ENCODE assay signal across 18 cellular contexts in genomic region chr14:51356381-51356780, GRCh38.
"Had no signal": no experiment of that assay in that cellular context is flagged by ENCODE, and none has a peak within 500 bp of the region (broad histone marks: within the 10 kb centered on the region; RNA-seq: fewer than 3 reads in every experiment).

No MANE protein-coding gene starts in this region.

- DNase-seq: activated CD4-positive, alpha-beta T cell treated with anti-CD3 and anti-CD28 coated beads, Interleukin-2, amount 50 U/mL, for 4 hours; activated CD4-positive, CD25-positive, alpha-beta regulatory T cell treated with anti-CD3 and anti-CD28 coated beads, Interleukin-2, amount 50 U/mL, for 72 hours; activated effector memory CD4-positive, alpha-beta T cell treated with Interleukin-2 at 50 U/mL for 16 hours; activated T-cell treated with anti-CD3 and anti-CD28 coated beads, Interleukin-2, amount 50 U/mL, for 1 hour; amygdala; brain microvascular endothelial cell; foreskin melanocyte; heart right ventricle; left ventricle myocardium inferior; posterior cingulate gyrus; spleen; stimulated activated CD4-positive, alpha-beta T cell treated with anti-CD3 and anti-CD28 coated beads, Interleukin-1b, Interleukin-23, amount 100 ng/mL, for 48 hours; stimulated activated naive B cell treated with anti-CD40 and anti-IgM and Interleukin-4, amounts not matched to agents 10 μg/mL and 1 μg/mL and 100 μg/mL, for 72 hours; SW 1271; transverse colon had no signal

- H3K36me3 ChIP-seq: brain microvascular endothelial cell, heart right ventricle, left ventricle myocardium inferior, neutrophil, right atrium auricular region, spleen, transverse colon had no signal

- H3K9me3 ChIP-seq: heart right ventricle, left ventricle myocardium inferior, neutrophil, right atrium auricular region, spleen, transverse colon had no signal

- H3K4me3 ChIP-seq: heart right ventricle, left ventricle myocardium inferior, right atrium auricular region, spleen, transverse colon had no signal

- H3K36me3 Mint-ChIP-seq: activated naive CD4-positive, alpha-beta T cell treated with anti-CD3 and anti-CD28 coated beads, Interleukin-2, amount 50 U/mL, for 72 hours; stimulated activated naive B cell treated with anti-CD40 and anti-IgM and Interleukin-4, amounts not matched to agents 10 μg/mL and 1 μg/mL and 100 μg/mL, for 72 hours had no signal

- H3K27ac ChIP-seq: brain microvascular endothelial cell, heart right ventricle, left ventricle myocardium inferior, neutrophil, right atrium auricular region, spleen, transverse colon had no signal

- H3K9me3 Mint-ChIP-seq: activated naive CD4-positive, alpha-beta T cell treated with anti-CD3 and anti-CD28 coated beads, Interleukin-2, amount 50 U/mL, for 72 hours; stimulated activated naive B cell treated with anti-CD40 and anti-IgM and Interleukin-4, amounts not matched to agents 10 μg/mL and 1 μg/mL and 100 μg/mL, for 72 hours had no signal

- H3K4me1 ChIP-seq: right atrium auricular region, spleen, transverse colon had no signal

- ATAC-seq: activated naive CD4-positive, alpha-beta T cell treated with anti-CD3 and anti-CD28 coated beads, Interleukin-2, amount 50 U/mL, for 72 hours; heart right ventricle; stimulated activated naive B cell treated with anti-CD40 and anti-IgM and Interleukin-4, amounts not matched to agents 10 μg/mL and 1 μg/mL and 100 μg/mL, for 72 hours had no signal

- H3K27ac Mint-ChIP-seq: stimulated activated naive B cell treated with anti-CD40 and anti-IgM and Interleukin-4, amounts not matched to agents 10 μg/mL and 1 μg/mL and 100 μg/mL, for 72 hours had no signal

- H3K4me3 Mint-ChIP-seq: stimulated activated naive B cell treated with anti-CD40 and anti-IgM and Interleukin-4, amounts not matched to agents 10 μg/mL and 1 μg/mL and 100 μg/mL, for 72 hours had no signal

- H3K27me3 ChIP-seq: brain microvascular endothelial cell, heart right ventricle, neutrophil, right atrium auricular region, spleen, transverse colon had no signal
